ENCODE assay signal across 9 cellular contexts in the genomic region with DNA sequence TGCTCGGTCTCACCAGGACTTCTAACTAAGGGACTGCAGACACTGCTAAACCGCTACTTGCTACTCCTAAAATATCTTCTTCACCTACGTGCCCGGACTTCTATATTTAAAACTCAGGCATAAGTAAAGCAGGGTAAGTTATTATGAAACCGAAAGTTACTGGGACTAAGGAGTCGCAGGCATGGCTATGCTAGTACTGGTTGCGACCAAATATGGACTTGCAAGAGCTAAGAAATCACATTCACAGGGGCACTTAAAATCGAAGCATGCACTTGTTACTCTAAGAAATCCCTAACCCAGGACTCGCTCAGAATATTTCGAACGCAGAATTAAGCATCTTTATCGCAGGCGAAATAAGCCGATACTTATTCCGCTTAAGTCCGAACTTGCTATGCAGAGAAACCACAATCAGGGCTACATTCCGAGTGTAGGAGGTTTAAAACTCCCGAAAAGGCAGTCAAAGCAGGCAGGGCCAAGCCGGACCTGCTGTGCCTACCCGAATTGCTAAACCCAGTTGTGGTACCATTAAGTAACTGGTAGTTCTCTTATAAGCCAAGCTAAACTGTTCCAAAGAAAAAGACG. TPM values are rescaled to one million over a fixed set of nuclear protein-coding genes. Genes with fewer than 3 reads are reported as not detected.
DNase-seq lines count a peak whose midpoint lies in the region; ATAC-seq, FAIRE-seq and TF ChIP-seq lines count a peak whose summit lies in the region.
"Had no signal": no experiment of that assay in that cellular context is flagged by ENCODE, and none has a peak within 500 bp of the region (broad histone marks: within the 10 kb centered on the region; RNA-seq: fewer than 3 reads in every experiment).

No MANE protein-coding gene starts in this region.

- peaks cover 40% of the 10 kb centered on the region for H3K4me1 Mint-ChIP-seq in neural crest cell

- no peak for TF ChIP-seq CTCF in neural crest cell (conservative IDR thresholded peaks at IDR 0.05)

- no peak overlapping the region for H3K27ac Mint-ChIP-seq in neural crest cell (ENCODE audit: unreplicated experiment)

- FAIRE-seq in RCC 7860 (lab: Jason Lieb, UNC) = no peak

- peaks cover 3% of the 10 kb centered on the region for H3K36me3 Mint-ChIP-seq in neural crest cell (ENCODE audit: low read depth)

- H3K4me3 Mint-ChIP-seq in neural crest cell = peak overlapping the region; percentile 41

- DNase-seq in AML-193 (lab: John Stamatoyannopoulos, UW) = peak; percentile 78 to 81
- DNase-seq in RCC 7860 (ENCODE audit: low spot score) = peak; percentile 69
- peak; percentile 73 to 84 for DNase-seq in dermis microvascular lymphatic vessel endothelial cell (ENCODE audit: low read depth in 2 of 2)
- DNase-seq in neural crest cell (ENCODE audit: low read depth, low spot score) = no peak
- DNase-seq in NCI-H748 treated with DMSO at 0.1 percent for 48 hours (lab: John Stamatoyannopoulos, UW) = no peak
- no peak for DNase-seq in cerebellum (ENCODE audit: low spot score)

- H3K27me3 Mint-ChIP-seq in neural crest cell (ENCODE audit: low read depth) = peaks cover 88% of the 10 kb centered on the region

- no peaks in the 10 kb centered on the region for H3K9me3 Mint-ChIP-seq in neural crest cell

- peak; percentile 15 for ATAC-seq in GM19467 (IDR thresholded peaks at IDR 0.05; ENCODE audit: unreplicated experiment)
- no peak for ATAC-seq in HG03521 (IDR thresholded peaks at IDR 0.05; ENCODE audit: unreplicated experiment)
- ATAC-seq: HCT116 had no signal

RNA-seq across cellular contexts. Expression of a gene that starts 2.1 kb away (rescaled TPM):
- total RNA-seq in dermis microvascular lymphatic vessel endothelial cell (6.0 and 9.6 TPM in 2 replicates), neural crest cell (1.0 and 1.2 TPM in 2 replicates), cerebellum (2.9 TPM)

Comparison
In these comparisons a context has a peak if more than half of its experiments do, and no peak if none do; other contexts are left out.
1. DNase-seq: peak in AML-193 (2 of 2), RCC 7860 (single experiment) and dermis microvascular lymphatic vessel endothelial cell (2 of 2); none in neural crest cell (single experiment), NCI-H748 treated with DMSO at 0.1 percent for 48 hours (single experiment) and cerebellum (single experiment).